ENCODE assay signal across 14 cellular contexts in the genomic region with DNA sequence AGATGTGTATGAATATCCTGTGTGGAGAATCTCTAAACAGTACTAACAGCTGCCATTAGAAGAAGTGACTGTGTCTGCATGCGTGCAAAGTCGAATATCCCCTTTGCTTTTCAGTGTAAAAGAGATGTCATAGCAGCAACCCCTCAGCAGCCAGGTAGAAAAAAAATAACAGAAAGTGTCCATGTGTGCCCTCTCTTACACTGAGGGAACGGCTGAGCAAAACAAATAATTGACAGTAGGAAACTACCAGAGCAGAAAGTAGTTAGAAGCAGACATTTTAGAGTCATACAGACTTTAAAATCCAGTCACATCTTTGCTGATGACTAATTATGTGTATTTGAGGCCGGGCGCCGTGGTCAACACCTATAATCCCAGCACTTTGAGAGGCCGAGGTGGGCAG.
A peak's percentile ranks its signal among the peaks of the same experiment; 100 is the strongest.
DNase-seq lines count a peak whose midpoint lies in the region; ATAC-seq and TF ChIP-seq lines count a peak whose summit lies in the region.
"Had no signal": no experiment of that assay in that cellular context is flagged by ENCODE, and none has a peak within 500 bp of the region (broad histone marks: within the 10 kb centered on the region; RNA-seq: fewer than 3 reads in every experiment).

No MANE protein-coding gene starts in this region.

- peak; percentile 61 for ATAC-seq in GM18867 (IDR thresholded peaks at IDR 0.05; ENCODE audit: unreplicated experiment)
- ATAC-seq in HG02840 (IDR thresholded peaks at IDR 0.05; ENCODE audit: low FRiP score, unreplicated experiment) = peak; percentile 60
- peak; percentile 16 for ATAC-seq in stimulated activated memory B cell treated with anti-CD40 and anti-IgM and Interleukin-4, amounts not matched to agents 10 μg/mL and 1 μg/mL and 100 μg/mL, for 72 hours
- ATAC-seq: GM23338, HepG2 had no signal

- peak overlapping the region; percentile 76 for H3K27ac ChIP-seq in VCaP
- H3K27ac ChIP-seq: BLaER1 treated with 17β-estradiol and CSF1 and Interleukin-3, amounts not matched to agents 10 nM and 100 nM; KMS-11 had no signal

- H3K27ac Mint-ChIP-seq in stimulated activated memory B cell treated with anti-CD40 and anti-IgM and Interleukin-4, amounts not matched to agents 10 μg/mL and 1 μg/mL and 100 μg/mL, for 72 hours = peak overlapping the region; percentile 13
- H3K27ac Mint-ChIP-seq: CD4-positive, CD25-positive, alpha-beta regulatory T cell; GM23338 had no signal

- TF ChIP-seq CTCF in VCaP (conservative IDR thresholded peaks at IDR 0.05) (no peak), GM10266 (IDR thresholded peaks at IDR 0.05; ENCODE audit: control insufficient read depth, insufficient read depth, low read depth, missing control alignments) (no peak)

- peaks cover 6% of the 10 kb centered on the region for H3K4me1 Mint-ChIP-seq in stimulated activated memory B cell treated with anti-CD40 and anti-IgM and Interleukin-4, amounts not matched to agents 10 μg/mL and 1 μg/mL and 100 μg/mL, for 72 hours
- H3K4me1 Mint-ChIP-seq: CD4-positive, CD25-positive, alpha-beta regulatory T cell had no signal

- DNase-seq in stimulated activated CD4-positive, alpha-beta T cell treated with anti-CD3 and anti-CD28 coated beads, Interleukin-4, amount 100 ng/mL, for 1 hour = no peak
- no peak for DNase-seq in GM10266 (ENCODE audit: extremely low spot score)
- no peak for DNase-seq in Kasumi-1 (lab: John Stamatoyannopoulos, UW)
- DNase-seq: ACHN; CD4-positive, CD25-positive, alpha-beta regulatory T cell; H7 had no signal

- no peak overlapping the region for H3K4me3 Mint-ChIP-seq in stimulated activated memory B cell treated with anti-CD40 and anti-IgM and Interleukin-4, amounts not matched to agents 10 μg/mL and 1 μg/mL and 100 μg/mL, for 72 hours
- H3K4me3 Mint-ChIP-seq: CD4-positive, CD25-positive, alpha-beta regulatory T cell; GM23338 had no signal

- H3K27me3 Mint-ChIP-seq in stimulated activated memory B cell treated with anti-CD40 and anti-IgM and Interleukin-4, amounts not matched to agents 10 μg/mL and 1 μg/mL and 100 μg/mL, for 72 hours = no peaks in the 10 kb centered on the region
- H3K27me3 Mint-ChIP-seq: CD4-positive, CD25-positive, alpha-beta regulatory T cell had no signal

- H3K9me3 Mint-ChIP-seq in stimulated activated memory B cell treated with anti-CD40 and anti-IgM and Interleukin-4, amounts not matched to agents 10 μg/mL and 1 μg/mL and 100 μg/mL, for 72 hours = no peaks in the 10 kb centered on the region
- H3K9me3 Mint-ChIP-seq: GM23338 had no signal

- H3K36me3 Mint-ChIP-seq in stimulated activated memory B cell treated with anti-CD40 and anti-IgM and Interleukin-4, amounts not matched to agents 10 μg/mL and 1 μg/mL and 100 μg/mL, for 72 hours = no peaks in the 10 kb centered on the region
- H3K36me3 Mint-ChIP-seq: CD4-positive, CD25-positive, alpha-beta regulatory T cell had no signal
